11 cellular contexts compared by ENCODE assay signal in genomic region chr3:151226088-151226563, GRCh38. TPM values are rescaled to one million over a fixed set of nuclear protein-coding genes. Genes with fewer than 3 reads are reported as not detected.
DNase-seq lines count a peak whose midpoint lies in the region; FAIRE-seq and TF ChIP-seq lines count a peak whose summit lies in the region.
"Had no signal": no experiment of that assay in that cellular context is flagged by ENCODE, and none has a peak within 500 bp of the region (broad histone marks: within the 10 kb centered on the region; RNA-seq: fewer than 3 reads in every experiment).

No MANE protein-coding gene starts in this region.

- no peaks in the 10 kb centered on the region for H3K9me1 ChIP-seq in endothelial cell of umbilical vein (replicated peaks; ENCODE audit: control insufficient read depth, extremely low read depth, insufficient read depth, low read length)

- intact Hi-C loops in endothelial cell of umbilical vein (cut with micrococcal nuclease) (loop anchor here (5.0 kb wide), 1 partner anchor 211 kb away; no protein-coding TSS in a partner anchor), posterior vena cava (cut with DNase I) (loop anchor here in 1 of 2 donors (5.0 kb wide), 1 partner anchor 56 kb away; no protein-coding TSS in a partner anchor)

- POLR2A ChIA-PET in endothelial cell of umbilical vein (lab: Charles Lee): no interaction called here

- BruUV-seq in endothelial cell of umbilical vein (replicated peaks; lab: Mats Ljungman, UMichigan): no TSS peak

- H2AFZ ChIP-seq in endothelial cell of umbilical vein (ENCODE audit: low read depth, low read length): no peak overlapping the region

- DNase-seq in T-helper 1 cell (no peak), RCC 7860 (ENCODE audit: low spot score) (peak; percentile 89), endothelial cell of umbilical vein (ENCODE audit: low read depth, low spot score) (no peak), skeletal muscle cell (ENCODE audit: low read depth) (peak; percentile 94), posterior vena cava (ENCODE audit: low spot score) (no peak), middle frontal gyrus (ENCODE audit: extremely low spot score, low spot score) (no peak)
- DNase-seq in effector CD8-positive, alpha-beta T cell (lab: John Stamatoyannopoulos, UW): no peak
- DNase-seq: stimulated activated naive CD4-positive, alpha-beta T cell treated with Interleukin-2 at 50 U/mL for 16 hours had no signal

- H3K36me3 Mint-ChIP-seq in T-helper 1 cell treated with Interleukin-12 subunit alpha and Interleukin-12 subunit beta and Interleukin-4 antibody, amounts not matched to agents 30 μg/mL and 1 μg/mL, for 36 hours (ENCODE audit: low read depth): peaks cover 25% of the 10 kb centered on the region

- peak overlapping the region; percentile 74 for H3K27ac Mint-ChIP-seq in T-helper 1 cell treated with Interleukin-12 subunit alpha and Interleukin-12 subunit beta and Interleukin-4 antibody, amounts not matched to agents 30 μg/mL and 1 μg/mL, for 36 hours

- H3K36me3 ChIP-seq in endothelial cell of umbilical vein (ENCODE audit: control insufficient read depth in 2 of 2, extremely low read depth in 1 of 2, insufficient read depth in 2 of 2, low read length in 2 of 2): no peaks in the 10 kb centered on the region

- H4K20me1 ChIP-seq in endothelial cell of umbilical vein (replicated peaks; ENCODE audit: control insufficient read depth, extremely low read depth, insufficient read depth, low read length): no peaks in the 10 kb centered on the region

- dilution Hi-C loops in endothelial cell of umbilical vein (cut with MboI; ENCODE audit: extremely low pct_ligation_motif_present, low sequenced_read_pairs): no loop called here

- no peak overlapping the region for H3K4me3 Mint-ChIP-seq in T-helper 1 cell treated with Interleukin-12 subunit alpha and Interleukin-12 subunit beta and Interleukin-4 antibody, amounts not matched to agents 30 μg/mL and 1 μg/mL, for 36 hours
- H3K4me3 Mint-ChIP-seq: neural crest cell had no signal

- CTCF ChIA-PET in endothelial cell of umbilical vein (lab: Charles Lee): interaction anchor here (0.7 to 6.7 kb wide), 11 partner anchors 9 to 612 kb away, joined by 3 to 75 read pairs (median 5); partner anchors contain the start of gene P2RY14

- H3K27me3 Mint-ChIP-seq in T-helper 1 cell treated with Interleukin-12 subunit alpha and Interleukin-12 subunit beta and Interleukin-4 antibody, amounts not matched to agents 30 μg/mL and 1 μg/mL, for 36 hours (ENCODE audit: low read depth): no peaks in the 10 kb centered on the region

- H3K4me1 Mint-ChIP-seq in T-helper 1 cell treated with Interleukin-12 subunit alpha and Interleukin-12 subunit beta and Interleukin-4 antibody, amounts not matched to agents 30 μg/mL and 1 μg/mL, for 36 hours (ENCODE audit: low read depth): peaks cover 59% of the 10 kb centered on the region

- TF ChIP-seq CTCF in endothelial cell of umbilical vein (IDR thresholded peaks at IDR 0.05; ENCODE audit: extremely low read depth in 1 of 2, insufficient read depth in 1 of 2, low read depth in 1 of 2, low read length in 2 of 2): no peak

- peaks cover 11% of the 10 kb centered on the region for H3K4me1 ChIP-seq in endothelial cell of umbilical vein (ENCODE audit: control insufficient read depth, extremely low read depth, insufficient read depth, low read length)

- no peak overlapping the region for H3K4me2 ChIP-seq in endothelial cell of umbilical vein (ENCODE audit: insufficient read depth, low read length)

- no peak overlapping the region for H3K27ac ChIP-seq in endothelial cell of umbilical vein (ENCODE audit: insufficient read depth, low read depth, low read length)
- H3K27ac ChIP-seq: C4-2B had no signal

- H3K79me2 ChIP-seq in endothelial cell of umbilical vein (ENCODE audit: control insufficient read depth, insufficient read depth, low read length): no peaks in the 10 kb centered on the region

- no peaks in the 10 kb centered on the region for H3K27me3 ChIP-seq in endothelial cell of umbilical vein (ENCODE audit: control insufficient read depth in 2 of 2, insufficient read depth in 2 of 2, low read length in 2 of 2)

- TF ChIP-seq POLR2A in endothelial cell of umbilical vein (IDR thresholded peaks at IDR 0.05; ENCODE audit: low read depth, low read length): no peak

- no peaks in the 10 kb centered on the region for H3K9me3 ChIP-seq in endothelial cell of umbilical vein (replicated peaks; ENCODE audit: control insufficient read depth, insufficient read depth, low read length)

- no peak overlapping the region for H3K9ac ChIP-seq in endothelial cell of umbilical vein (replicated peaks; ENCODE audit: extremely low read depth, insufficient read depth, low read length)

- no peak overlapping the region for H3K4me3 ChIP-seq in endothelial cell of umbilical vein (replicated peaks in 1 of 3; ENCODE audit: insufficient read depth in 1 of 3, low read depth in 1 of 3, low read length in 3 of 3)
- no peak overlapping the region for H3K4me3 ChIP-seq in skeletal muscle cell (ENCODE audit: low read depth, low read length)

- peaks cover 22% of the 10 kb centered on the region for H3K9me3 Mint-ChIP-seq in T-helper 1 cell treated with Interleukin-12 subunit alpha and Interleukin-12 subunit beta and Interleukin-4 antibody, amounts not matched to agents 30 μg/mL and 1 μg/mL, for 36 hours

- FAIRE-seq in RCC 7860 (lab: Jason Lieb, UNC) (peak; percentile 88), endothelial cell of umbilical vein (lab: Jason Lieb, UNC) (no peak)

TF ChIP-seq in endothelial cell of umbilical vein, 7 proteins besides CTCF, POLR2A, EP300 and RAD21:
- TF ChIP-seq JUN (IDR thresholded peaks at IDR 0.05; ENCODE audit: borderline replicate concordance, insufficient read depth, insufficient read length, low read depth) (no peak), FOS (IDR thresholded peaks at IDR 0.05; ENCODE audit: borderline replicate concordance, insufficient read depth, low read length) (peak; percentile 14)

RNA-seq across cellular contexts. Expression of gene GPR171, which starts 23.1 kb away (rescaled TPM):
- total RNA-seq in endothelial cell of umbilical vein (not detected in 2 replicates), posterior vena cava (1 to 10 TPM in 1 of 2 donors, under 1 TPM in 1; 0.83 to 1.4 TPM)
- not detected in 2 replicates for polyA plus RNA-seq in endothelial cell of umbilical vein
- polyA plus RNA-seq in endothelial cell of umbilical vein (2011; cell fraction: cytosol; rRNA removed): not detected in 2 replicates
- polyA plus RNA-seq in endothelial cell of umbilical vein (2011; cell fraction: nucleus; rRNA removed): not detected in 2 replicates
- not detected in 2 replicates for polyA plus RNA-seq in endothelial cell of umbilical vein (2012)
- polyA minus RNA-seq in endothelial cell of umbilical vein: not detected in 2 replicates
- polyA minus RNA-seq in endothelial cell of umbilical vein (2011; cell fraction: cytosol; rRNA and poly(A)+ RNA removed): not detected
- not detected in 2 replicates for polyA minus RNA-seq in endothelial cell of umbilical vein (2011; cell fraction: nucleus; rRNA and poly(A)+ RNA removed)
- total RNA-seq: neural crest cell had no signal

RNA-seq across cellular contexts. Expression of gene P2RY14, which starts 52.2 kb away (rescaled TPM):
- not detected in 2 replicates for total RNA-seq in endothelial cell of umbilical vein
- polyA plus RNA-seq in endothelial cell of umbilical vein: not detected in 2 replicates
- polyA plus RNA-seq in endothelial cell of umbilical vein (2011; cell fraction: cytosol; rRNA removed): not detected in 2 replicates
- not detected in 2 replicates for polyA plus RNA-seq in endothelial cell of umbilical vein (2011; cell fraction: nucleus; rRNA removed)
- not detected in 2 replicates for polyA plus RNA-seq in endothelial cell of umbilical vein (2012)
- polyA minus RNA-seq in endothelial cell of umbilical vein: not detected in 2 replicates
- polyA minus RNA-seq in endothelial cell of umbilical vein (2011; cell fraction: cytosol; rRNA and poly(A)+ RNA removed): not detected
- not detected in 2 replicates for polyA minus RNA-seq in endothelial cell of umbilical vein (2011; cell fraction: nucleus; rRNA and poly(A)+ RNA removed)
- total RNA-seq in posterior vena cava: 1 to 10 TPM; 1.4 to 5.3 TPM
- total RNA-seq: neural crest cell had no signal

Comparison
In these comparisons a context has a peak if more than half of its experiments do, and no peak if none do; other contexts are left out.
1. DNase-seq: peak in RCC 7860 (single experiment) and skeletal muscle cell (single experiment); none in T-helper 1 cell (0 of 5), endothelial cell of umbilical vein (single experiment), posterior vena cava (single experiment), middle frontal gyrus (single experiment) and effector CD8-positive, alpha-beta T cell (single experiment).